Comparison of ENCODE assay signal across 2 cellular contexts in genomic region chr19:55418185-55418584, GRCh38.
A peak's percentile ranks its signal among the peaks of the same experiment; 100 is the strongest.
TF ChIP-seq lines count a peak whose summit lies in the region.

No MANE protein-coding gene starts in this region.

TF ChIP-seq in GM23338, 12 proteins besides CTCF, POLR2A, EP300 and RAD21:
- TF ChIP-seq CREB1 (CRISPR knock-in tag; IDR thresholded peaks at IDR 0.05; ENCODE audit: low read depth) (0 out of 2 replicates have a peak, but pooled peaks have one; percentile 20), STAT1 (IDR thresholded peaks at IDR 0.05; ENCODE audit: unreplicated experiment) (no peak)

TF ChIP-seq in endothelial cell of umbilical vein, 7 proteins besides CTCF, POLR2A, EP300 and RAD21:
- TF ChIP-seq MAX (IDR thresholded peaks at IDR 0.05; ENCODE audit: insufficient read depth, insufficient read length) (no peak), FOS (IDR thresholded peaks at IDR 0.05; ENCODE audit: borderline replicate concordance, insufficient read depth, low read length) (no peak), POLR2AphosphoS5 (IDR thresholded peaks at IDR 0.05; ENCODE audit: insufficient read depth, low read depth, low read length) (no peak)
